Comparison of ENCODE assay signal across 26 cellular contexts in genomic region chr12:66751432-66752113, GRCh38.
"Had no signal": no experiment of that assay in that cellular context is flagged by ENCODE, and none has a peak within 500 bp of the region (broad histone marks: within the 10 kb centered on the region; RNA-seq: fewer than 3 reads in every experiment).

No MANE protein-coding gene starts in this region.

- H3K27me3 ChIP-seq: ascending aorta, brain microvascular endothelial cell, esophagus muscularis mucosa, sigmoid colon, uterus had no signal

- H3K4me3 ChIP-seq: ascending aorta, esophagus muscularis mucosa, heart right ventricle, pancreas, prostate gland, sigmoid colon, uterus had no signal

- DNase-seq: activated CD4-positive, alpha-beta memory T cell treated with anti-CD3 and anti-CD28 coated beads for 36 hours; activated CD4-positive, alpha-beta T cell treated with anti-CD3 and anti-CD28 coated beads, Interleukin-2, amount 10 ng/mL, durations not matched to agents 24 days and 14 days; activated CD8-positive, alpha-beta memory T cell treated with anti-CD3 and anti-CD28 coated beads, Interleukin-2, amount 50 U/mL, for 4 hours; activated effector memory CD4-positive, alpha-beta T cell treated with anti-CD3 and anti-CD28 coated beads, Interleukin-2, amount 50 U/mL, for 16 hours; activated naive CD4-positive, alpha-beta T cell treated with anti-CD3 and anti-CD28 coated beads for 36 hours; activated naive CD8-positive, alpha-beta T cell treated with anti-CD3 and anti-CD28 coated beads, Interleukin-2, amount 10 ng/mL, durations not matched to agents 7 days and 5 days; activated T-cell treated with anti-CD3 and anti-CD28 coated beads, Interleukin-2, amount 50 U/mL, for 1 hour; brain microvascular endothelial cell; central memory CD4-positive, alpha-beta T cell; heart right ventricle; left colon; midbrain; naive thymus-derived CD4-positive, alpha-beta T cell; pancreas; sigmoid colon; small intestine; stimulated activated CD4-positive, alpha-beta T cell treated with anti-CD3 and anti-CD28 coated beads, Interleukin-4, amount 100 ng/mL, for 24 hours; T-helper 9 cell; uterus; WERI-Rb-1 had no signal

- ATAC-seq: activated CD4-positive, CD25-positive, alpha-beta regulatory T cell treated with anti-CD3 and anti-CD28 coated beads, Interleukin-2, amount 50 U/mL, for 24 hours; foreskin keratinocyte; heart right ventricle; left colon; naive thymus-derived CD4-positive, alpha-beta T cell; pancreas; stimulated activated effector memory CD8-positive, alpha-beta T cell treated with anti-CD3 and anti-CD28 coated beads, Interleukin-12 subunit alpha, Interleukin-12 subunit beta, amount 100 ng/mL, for 72 hours had no signal

- H3K36me3 ChIP-seq: ascending aorta, brain microvascular endothelial cell, esophagus muscularis mucosa, heart right ventricle, pancreas, prostate gland, sigmoid colon, uterus, WERI-Rb-1 had no signal

- H3K27ac ChIP-seq: ascending aorta, brain microvascular endothelial cell, esophagus muscularis mucosa, foreskin keratinocyte, heart right ventricle, pancreas, prostate gland, sigmoid colon, uterus, WERI-Rb-1 had no signal

- H3K4me1 ChIP-seq: ascending aorta, foreskin keratinocyte, heart right ventricle, pancreas, prostate gland, uterus had no signal

- H3K9me3 ChIP-seq: ascending aorta, esophagus muscularis mucosa, heart right ventricle, pancreas, prostate gland, sigmoid colon, uterus had no signal
